ENCODE assay signal across 23 cellular contexts in genomic region chr6:39540454-39540853, GRCh38.
"Had no signal": no experiment of that assay in that cellular context is flagged by ENCODE, and none has a peak within 500 bp of the region (broad histone marks: within the 10 kb centered on the region; RNA-seq: fewer than 3 reads in every experiment).

No MANE protein-coding gene starts in this region.

- H3K27ac ChIP-seq: colonic mucosa, coronary artery, dorsolateral prefrontal cortex, epithelial cell of prostate, esophagus muscularis mucosa, esophagus squamous epithelium, foreskin keratinocyte, gastrocnemius medialis, gastroesophageal sphincter, heart left ventricle, heart right ventricle had no signal

- DNase-seq: colonic mucosa; cortex of kidney; dermis blood vessel endothelial cell; dorsolateral prefrontal cortex; effector CD4-positive, alpha-beta T cell; effector CD8-positive, alpha-beta T cell; effector memory CD4-positive, alpha-beta T cell; effector memory CD8-positive, alpha-beta T cell; endodermal cell; erythroblast; esophagus squamous epithelium; foreskin fibroblast; foreskin keratinocyte; foreskin melanocyte; gastrocnemius medialis; glutamatergic neuron; head of caudate nucleus; heart right ventricle had no signal

- H3K36me3 ChIP-seq: colonic mucosa, esophagus muscularis mucosa, esophagus squamous epithelium, gastrocnemius medialis, gastroesophageal sphincter, heart left ventricle, heart right ventricle had no signal

- H3K4me1 ChIP-seq: colonic mucosa, foreskin keratinocyte, gastrocnemius medialis had no signal

- H3K4me3 ChIP-seq: colonic mucosa, coronary artery, dorsolateral prefrontal cortex, esophagus muscularis mucosa, esophagus squamous epithelium, gastrocnemius medialis, gastroesophageal sphincter, heart left ventricle, heart right ventricle had no signal

- H3K9me3 ChIP-seq: colonic mucosa, esophagus muscularis mucosa, esophagus squamous epithelium, gastrocnemius medialis, gastroesophageal sphincter, heart right ventricle had no signal

- H3K27me3 ChIP-seq: colonic mucosa, dorsolateral prefrontal cortex, esophagus muscularis mucosa, esophagus squamous epithelium, foreskin keratinocyte, gastrocnemius medialis, gastroesophageal sphincter, heart left ventricle, heart right ventricle had no signal
